ENCODE assay signal across 26 cellular contexts in genomic region chr11:68107689-68108088, GRCh38. TPM values are rescaled to one million over a fixed set of nuclear protein-coding genes. Genes with fewer than 3 reads are reported as not detected.
DNase-seq lines count a peak whose midpoint lies in the region; ATAC-seq, FAIRE-seq and TF ChIP-seq lines count a peak whose summit lies in the region.
"Had no signal": no experiment of that assay in that cellular context is flagged by ENCODE, and none has a peak within 500 bp of the region (broad histone marks: within the 10 kb centered on the region; RNA-seq: fewer than 3 reads in every experiment).

No MANE protein-coding gene starts in this region.

- H2BK120ac ChIP-seq in H1 (replicated peaks; ENCODE audit: low read depth, low read length): no peak overlapping the region

- no peak overlapping the region for H2AFZ ChIP-seq in H1 (ENCODE audit: low read length)

- H3K27me3 ChIP-seq in H1 (replicated peaks in 1 of 4; ENCODE audit: control insufficient read depth in 3 of 4, extremely low read depth in 1 of 4, insufficient read depth in 3 of 4, low read length in 3 of 4) (no peaks in the 10 kb centered on the region), mucosa of stomach (ENCODE audit: control insufficient read depth, insufficient read depth, low read length) (no peaks in the 10 kb centered on the region), upper lobe of right lung (no peaks in the 10 kb centered on the region)
- H3K27me3 ChIP-seq: esophagus muscularis mucosa, suprapubic skin had no signal

- no peak overlapping the region for H3K14ac ChIP-seq in H1 (ENCODE audit: insufficient read length)

- H2BK12ac ChIP-seq in H1 (ENCODE audit: low read depth, low read length): no peak overlapping the region

- H3K4me2 ChIP-seq in H1 (ENCODE audit: insufficient read depth in 1 of 2, low read depth in 2 of 2, low read length in 2 of 2): 0 out of 4 replicates have a peak overlapping the region, but pooled peaks of 1 of the 2 experiments have one; percentile 8

- no peak overlapping the region for H2BK20ac ChIP-seq in H1 (ENCODE audit: low read length)

- H4K8ac ChIP-seq in H1 (ENCODE audit: extremely low read depth, insufficient read depth, low read length): no peak overlapping the region

- POLR2A ChIA-PET in H1 (lab: Charles Lee; ENCODE audit: partially characterized antibody): interaction anchor here (0.8 to 4.7 kb wide), 4 partner anchors 12 to 29 kb away, joined by 3 to 47 read pairs (median 4); partner anchors contain the start of gene CHKA

- no peaks in the 10 kb centered on the region for H3K23me2 ChIP-seq in H1 (ENCODE audit: low read depth, low read length)

- H3K4me3 Mint-ChIP-seq in activated CD8-positive, alpha-beta memory T cell treated with anti-CD3 and anti-CD28 coated beads, Interleukin-2, amount 10 ng/mL, durations not matched to agents 7 days and 5 days: no peak overlapping the region
- H3K4me3 Mint-ChIP-seq: activated CD4-positive, alpha-beta T cell treated with anti-CD3 and anti-CD28 coated beads for 36 hours; activated naive CD4-positive, alpha-beta T cell treated with anti-CD3 and anti-CD28 coated beads for 36 hours; T-cell had no signal

- H3K4ac ChIP-seq in H1 (replicated peaks; ENCODE audit: insufficient read length, low read depth, low read length): no peak overlapping the region

- no peaks in the 10 kb centered on the region for H3K4me1 Mint-ChIP-seq in activated CD8-positive, alpha-beta memory T cell treated with anti-CD3 and anti-CD28 coated beads, Interleukin-2, amount 10 ng/mL, durations not matched to agents 7 days and 5 days
- H3K4me1 Mint-ChIP-seq: activated CD4-positive, alpha-beta T cell treated with anti-CD3 and anti-CD28 coated beads for 36 hours had no signal

- H3K23ac ChIP-seq in H1 (ENCODE audit: insufficient read length): no peak overlapping the region

- TF ChIP-seq CTCF in H1 (IDR thresholded peaks at IDR 0.05; ENCODE audit: control extremely low read depth in 1 of 3, insufficient read depth in 1 of 3, low read depth in 1 of 3, low read length in 3 of 3): no peak
- no peak for TF ChIP-seq CTCF in upper lobe of right lung (IDR thresholded peaks at IDR 0.05)

- intact Hi-C loops in upper lobe of right lung (cut with DNase I): no loop called here

- no peak overlapping the region for H3K27ac Mint-ChIP-seq in activated CD8-positive, alpha-beta memory T cell treated with anti-CD3 and anti-CD28 coated beads, Interleukin-2, amount 10 ng/mL, durations not matched to agents 7 days and 5 days
- H3K27ac Mint-ChIP-seq: activated CD4-positive, alpha-beta T cell treated with anti-CD3 and anti-CD28 coated beads for 36 hours; activated naive CD4-positive, alpha-beta T cell treated with anti-CD3 and anti-CD28 coated beads for 36 hours; T-cell had no signal

- peaks cover 15% of the 10 kb centered on the region for H3K79me1 ChIP-seq in H1 (ENCODE audit: low read depth, low read length)

- ATAC-seq in activated CD8-positive, alpha-beta memory T cell treated with anti-CD3 and anti-CD28 coated beads, Interleukin-2, amount 10 ng/mL, durations not matched to agents 7 days and 5 days: no peak
- ATAC-seq in upper lobe of right lung: peak; percentile 69
- no peak for ATAC-seq in GM21737 (IDR thresholded peaks at IDR 0.05; ENCODE audit: unreplicated experiment)
- ATAC-seq: activated CD4-positive, alpha-beta T cell treated with anti-CD3 and anti-CD28 coated beads for 36 hours; PC-3; sciatic nerve; T-cell had no signal

- H3K79me2 ChIP-seq in H1 (ENCODE audit: control insufficient read depth in 1 of 2, insufficient read depth in 2 of 2, low read length in 2 of 2): peaks cover 53 to 98% of the 10 kb centered on the region in 2 experiments

- H3K18ac ChIP-seq in H1 (ENCODE audit: extremely low read depth, low read length): no peak overlapping the region

- H4K20me1 ChIP-seq in H1 (replicated peaks in 1 of 2; ENCODE audit: control insufficient read depth in 1 of 2, insufficient read depth in 2 of 2, low read length in 2 of 2): peaks cover 14 to 24% of the 10 kb centered on the region in 2 experiments

- TF ChIP-seq EP300 in H1 (IDR thresholded peaks at IDR 0.05; ENCODE audit: borderline replicate concordance in 1 of 2, low read depth in 2 of 2, low read length in 2 of 2): no peak

- WGBS in H1 (ENCODE audit: extremely low coverage in 1 of 2, insufficient coverage in 1 of 2, insufficient read length in 1 of 2, insufficient replicate concordance in 2 of 2, low coverage in 1 of 2, low lambda C conversion rate in 2 of 2, missing lambda C conversion rate in 1 of 2), 2 experiments: 92% methylated on average over 10 of the region's 10 CpGs; no CpG with 5 or more reads in 1 of the 2 experiments

- H3K56ac ChIP-seq in H1 (replicated peaks; ENCODE audit: insufficient read length, low read depth, low read length): no peak overlapping the region

- no peaks in the 10 kb centered on the region for H3K27me3 Mint-ChIP-seq in activated CD8-positive, alpha-beta memory T cell treated with anti-CD3 and anti-CD28 coated beads, Interleukin-2, amount 10 ng/mL, durations not matched to agents 7 days and 5 days
- H3K27me3 Mint-ChIP-seq: activated CD4-positive, alpha-beta T cell treated with anti-CD3 and anti-CD28 coated beads for 36 hours; T-cell had no signal

- no peak for TF ChIP-seq POLR2A in H1 (IDR thresholded peaks at IDR 0.05; ENCODE audit: control extremely low read depth in 1 of 2, low read depth in 2 of 2, low read length in 2 of 2)

- H3K9me3 ChIP-seq in H1 (ENCODE audit: insufficient read depth in 2 of 2, low read depth in 1 of 2, low read length in 1 of 2) (no peaks in the 10 kb centered on the region), mucosa of stomach (ENCODE audit: control insufficient read depth, low read length) (no peaks in the 10 kb centered on the region), upper lobe of right lung (no peaks in the 10 kb centered on the region)
- H3K9me3 ChIP-seq: esophagus muscularis mucosa, suprapubic skin had no signal

- no peak overlapping the region for H4K5ac ChIP-seq in H1 (ENCODE audit: insufficient read length, low read depth, low read length)

- no peaks in the 10 kb centered on the region for H3K36me3 Mint-ChIP-seq in activated CD8-positive, alpha-beta memory T cell treated with anti-CD3 and anti-CD28 coated beads, Interleukin-2, amount 10 ng/mL, durations not matched to agents 7 days and 5 days
- H3K36me3 Mint-ChIP-seq: T-cell had no signal

- peaks cover 0 to 7% (median 3%) of the 10 kb centered on the region in 4 experiments; a peak in 3 of 7 replicates for H3K4me1 ChIP-seq in H1 (replicated peaks in 1 of 4; ENCODE audit: control insufficient read depth in 3 of 4, insufficient read depth in 4 of 4, low read length in 3 of 4)
- peaks cover 31% of the 10 kb centered on the region for H3K4me1 ChIP-seq in mucosa of stomach (ENCODE audit: control insufficient read depth, insufficient read depth, low read length)
- peaks cover 13% of the 10 kb centered on the region for H3K4me1 ChIP-seq in upper lobe of right lung

- H3K27ac ChIP-seq in H1 (ENCODE audit: low read depth, low read length): no peak overlapping the region
- peak overlapping the region; percentile 6 for H3K27ac ChIP-seq in upper lobe of right lung
- H3K27ac ChIP-seq: 22Rv1, esophagus muscularis mucosa, suprapubic skin had no signal

- peaks cover 0 to 3% (median 1%) of the 10 kb centered on the region in 4 experiments; a peak in 2 of 8 replicates for H3K36me3 ChIP-seq in H1 (ENCODE audit: control insufficient read depth in 2 of 4, insufficient read depth in 4 of 4, low read length in 3 of 4)
- no peaks in the 10 kb centered on the region for H3K36me3 ChIP-seq in mucosa of stomach (ENCODE audit: control insufficient read depth, insufficient read depth, low read length)
- peaks cover 4% of the 10 kb centered on the region for H3K36me3 ChIP-seq in upper lobe of right lung
- H3K36me3 ChIP-seq: suprapubic skin had no signal

- no peak overlapping the region for H4K91ac ChIP-seq in H1 (replicated peaks; ENCODE audit: insufficient read length, low read length)

- H2BK5ac ChIP-seq in H1 (ENCODE audit: low read depth, low read length): peak overlapping the region; percentile 75; the same call in 1 of the 2 replicates

- CTCF ChIA-PET in activated CD8-positive, alpha-beta memory T cell treated with anti-CD3 and anti-CD28 coated beads, Interleukin-2, amount 10 ng/mL, durations not matched to agents 7 days and 5 days (lab: Charles Lee): no interaction called here
- CTCF ChIA-PET in H1 (lab: Charles Lee; ENCODE audit: partially characterized antibody): interaction anchor here (0.9 to 1.2 kb wide), 2 partner anchors 23 to 38 kb away, joined by 3 read pairs; no protein-coding TSS in a partner anchor

- H3K9ac ChIP-seq in H1 (replicated peaks in 1 of 4; ENCODE audit: extremely low read depth in 1 of 4, low read depth in 3 of 4, low read length in 3 of 4): no peak overlapping the region
- peak overlapping the region; percentile 45 for H3K9ac ChIP-seq in mucosa of stomach (ENCODE audit: low read length)

- no peak for FAIRE-seq in H1 (lab: Jason Lieb, UNC)
- FAIRE-seq: frontal cortex, GM19239, islet of Langerhans had no signal

- H3K4me3 ChIP-seq in H1 (ENCODE audit: extremely low read depth in 1 of 4, insufficient read depth in 2 of 4, low read depth in 3 of 4, low read length in 4 of 4) (no peak overlapping the region), mucosa of stomach (ENCODE audit: low read length) (no peak overlapping the region), upper lobe of right lung (no peak overlapping the region)
- H3K4me3 ChIP-seq: esophagus muscularis mucosa, lung, suprapubic skin had no signal

- H2BK15ac ChIP-seq in H1 (ENCODE audit: low read length): no peak overlapping the region

- TF ChIP-seq RAD21 in H1 (IDR thresholded peaks at IDR 0.05 in 1 of 2, conservative IDR thresholded peaks at IDR 0.05 in 1 of 2; ENCODE audit: low read depth in 2 of 2, low read length in 2 of 2): no peak

- H3K9me3 Mint-ChIP-seq in activated CD8-positive, alpha-beta memory T cell treated with anti-CD3 and anti-CD28 coated beads, Interleukin-2, amount 10 ng/mL, durations not matched to agents 7 days and 5 days (ENCODE audit: low read depth): no peaks in the 10 kb centered on the region
- H3K9me3 Mint-ChIP-seq: activated naive CD4-positive, alpha-beta T cell treated with anti-CD3 and anti-CD28 coated beads for 36 hours; T-cell had no signal

- DNase-seq in activated CD8-positive, alpha-beta memory T cell treated with anti-CD3 and anti-CD28 coated beads for 24 hours: peak; percentile 11
- no peak for DNase-seq in activated CD8-positive, alpha-beta memory T cell treated with anti-CD3 and anti-CD28 coated beads, Interleukin-2, amount 10 ng/mL, durations not matched to agents 7 days and 5 days
- no peak for DNase-seq in H1 (ENCODE audit: low read depth in 1 of 2, low spot score in 2 of 2)
- DNase-seq in upper lobe of right lung: no peak
- no peak for DNase-seq in NCI-H2196 (lab: John Stamatoyannopoulos, UW; ENCODE audit: unreplicated experiment)
- DNase-seq in retina: no peak
- DNase-seq: activated CD4-positive, alpha-beta T cell treated with anti-CD3 and anti-CD28 coated beads for 36 hours; activated naive CD4-positive, alpha-beta T cell treated with anti-CD3 and anti-CD28 coated beads for 36 hours; activated T-cell treated with anti-CD3 and anti-CD28 coated beads, Interleukin-2, amount 50 U/mL, for 48 hours; anterior cingulate cortex; caudate nucleus; NCI-H1105 treated with DMSO at 0.1 percent for 48 hours; NCI-H2081 treated with DMSO at 0.1 percent for 48 hours; NCI-H446; PC-3; T-cell had no signal

- no peak overlapping the region for H2AK5ac ChIP-seq in H1 (ENCODE audit: low read depth, low read length)

RNA-seq across cellular contexts. Expression of gene CHKA, which starts 13.5 kb away (rescaled TPM):
- 10 to 100 TPM in 1 of 2 experiments, 1 to 10 TPM in 1; 5.3 to 12.9 TPM for total RNA-seq in activated CD8-positive, alpha-beta memory T cell treated with anti-CD3 and anti-CD28 coated beads, Interleukin-2, amount 10 ng/mL, durations not matched to agents 7 days and 5 days
- total RNA-seq in H1 (2021; fragmentation: NEBNext Ultra II Directional; extraction: Animal tissue kit (Norgen Biotek cat#: 25700)): 86.6 and 88.6 TPM in 2 replicates
- 56.1 and 61.2 TPM in 2 replicates for polyA plus RNA-seq in H1 (2011; rRNA removed)
- 62.7 TPM for polyA plus RNA-seq in H1 (2011; cell fraction: cytosol; rRNA removed)
- 96.7 TPM for polyA plus RNA-seq in H1 (2011; cell fraction: nucleus; rRNA removed)
- polyA plus RNA-seq in H1 (2012, experiment 1 of 2): 56.0 to 72.8 TPM (median 59.6 TPM) in 4 replicates
- 46.0 TPM for polyA plus RNA-seq in H1 (2012, experiment 2 of 2)
- 42.8 TPM for polyA plus RNA-seq in H1 (2013, experiment 1 of 2)
- 38.7 TPM for polyA plus RNA-seq in H1 (2013, experiment 2 of 2)
- polyA minus RNA-seq in H1 (2011; rRNA and poly(A)+ RNA removed): 65.2 and 77.4 TPM in 2 replicates
- 39.8 TPM for polyA minus RNA-seq in H1 (2011; cell fraction: cytosol; rRNA and poly(A)+ RNA removed)
- 69.2 TPM for polyA minus RNA-seq in H1 (2011; cell fraction: nucleus; rRNA and poly(A)+ RNA removed)
- total RNA-seq in upper lobe of right lung: 53.3 TPM
